ENCODE assay signal across 25 cellular contexts in the genomic region with DNA sequence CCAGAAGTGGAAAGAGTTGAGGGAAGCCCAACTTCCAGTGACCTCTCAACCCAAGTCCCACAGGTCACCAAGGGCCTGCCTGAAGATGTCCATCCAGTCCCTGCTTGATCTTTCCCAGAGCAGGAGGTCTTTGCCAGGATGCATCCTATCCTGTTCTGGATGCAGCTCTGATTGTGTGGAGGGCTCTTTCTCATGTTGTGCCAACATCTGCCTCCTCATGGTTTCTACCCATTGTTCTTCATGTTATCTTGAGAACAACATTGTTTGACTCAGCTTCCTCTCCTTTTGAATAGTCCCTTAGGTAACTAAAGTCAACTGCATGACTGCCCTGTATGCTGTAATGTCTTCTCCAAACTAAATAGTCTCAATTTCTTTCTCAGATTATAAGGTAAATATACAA.
DNase-seq lines count a peak whose midpoint lies in the region; TF ChIP-seq lines count a peak whose summit lies in the region.
"Had no signal": no experiment of that assay in that cellular context is flagged by ENCODE, and none has a peak within 500 bp of the region (broad histone marks: within the 10 kb centered on the region; RNA-seq: fewer than 3 reads in every experiment).

No MANE protein-coding gene starts in this region.

- H3K27me3 Mint-ChIP-seq in osteocyte (ENCODE audit: unreplicated experiment) (no peaks in the 10 kb centered on the region), Calu3 (ENCODE audit: unreplicated experiment) (no peaks in the 10 kb centered on the region)

- H3K9me3 Mint-ChIP-seq in osteocyte (ENCODE audit: unreplicated experiment), result no peaks in the 10 kb centered on the region
- no peaks in the 10 kb centered on the region for H3K9me3 Mint-ChIP-seq in Calu3 (ENCODE audit: low read depth, unreplicated experiment)
- H3K9me3 Mint-ChIP-seq: activated B cell treated with CpG ODN at 0.5 μM for 24 hours; activated naive CD4-positive, alpha-beta T cell treated with anti-CD3 and anti-CD28 coated beads, Interleukin-2, amount 50 U/mL, for 24 hours; central memory CD8-positive, alpha-beta T cell; nephron had no signal

- intact Hi-C loops in left ventricle myocardium inferior (cut with micrococcal nuclease), result loop anchor here (10.0 kb wide), 1 partner anchor 222 kb away; no protein-coding TSS in a partner anchor
- intact Hi-C loops in cardiac septum (cut with DNase I), result loop anchor here (5.0 to 10.0 kb wide), 3 partner anchors 90 to 322 kb away; no protein-coding TSS in a partner anchor
- intact Hi-C loops in Calu3 (cut with micrococcal nuclease; ENCODE audit: unreplicated experiment), result no loop called here

- H3K36me3 Mint-ChIP-seq in osteocyte (ENCODE audit: unreplicated experiment) (no peaks in the 10 kb centered on the region), Calu3 (ENCODE audit: insufficient read depth, unreplicated experiment) (no peaks in the 10 kb centered on the region)
- H3K36me3 Mint-ChIP-seq: activated naive CD4-positive, alpha-beta T cell treated with anti-CD3 and anti-CD28 coated beads, Interleukin-2, amount 50 U/mL, for 24 hours had no signal

- H3K27ac ChIP-seq in left ventricle myocardium inferior (replicated peaks), result peak overlapping the region; percentile 85
- H3K27ac ChIP-seq: A549, pancreas had no signal

- no peaks in the 10 kb centered on the region for H3K36me3 ChIP-seq in left ventricle myocardium inferior
- H3K36me3 ChIP-seq: MG63, pancreas had no signal

- H3K4me1 Mint-ChIP-seq in osteocyte (ENCODE audit: unreplicated experiment), result peaks cover 23% of the 10 kb centered on the region
- peaks cover 15% of the 10 kb centered on the region for H3K4me1 Mint-ChIP-seq in Calu3 (ENCODE audit: low read depth, unreplicated experiment)
- H3K4me1 Mint-ChIP-seq: activated B cell treated with CpG ODN at 0.5 μM for 24 hours; activated naive CD4-positive, alpha-beta T cell treated with anti-CD3 and anti-CD28 coated beads, Interleukin-2, amount 50 U/mL, for 24 hours; central memory CD8-positive, alpha-beta T cell had no signal

- H3K27ac Mint-ChIP-seq in osteocyte (ENCODE audit: unreplicated experiment), result peak overlapping the region; percentile 91
- no peak overlapping the region for H3K27ac Mint-ChIP-seq in Calu3 (ENCODE audit: unreplicated experiment)
- H3K27ac Mint-ChIP-seq: activated B cell treated with CpG ODN at 0.5 μM for 24 hours; activated naive CD4-positive, alpha-beta T cell treated with anti-CD3 and anti-CD28 coated beads, Interleukin-2, amount 50 U/mL, for 24 hours had no signal

- no peak overlapping the region for H3K4me3 ChIP-seq in left ventricle myocardium inferior
- no peak overlapping the region for H3K4me3 ChIP-seq in fibroblast of the aortic adventitia (ENCODE audit: low read depth, low read length)
- H3K4me3 ChIP-seq: A549, MG63, pancreas had no signal

- TF ChIP-seq CTCF in left ventricle myocardium inferior (IDR thresholded peaks at IDR 0.05; ENCODE audit: borderline replicate concordance) (no peak), fibroblast of the aortic adventitia (IDR thresholded peaks at IDR 0.05; ENCODE audit: insufficient read depth, low read length) (no peak), osteocyte (IDR thresholded peaks at IDR 0.05) (no peak), Calu3 (IDR thresholded peaks at IDR 0.05; ENCODE audit: unreplicated experiment) (no peak)

- no TSS peak for BruUV-seq in Calu3 (replicated peaks; lab: Mats Ljungman, UMichigan)

- H3K4me3 Mint-ChIP-seq in osteocyte (ENCODE audit: unreplicated experiment) (no peak overlapping the region), Calu3 (ENCODE audit: low read depth, unreplicated experiment) (no peak overlapping the region)
- H3K4me3 Mint-ChIP-seq: activated B cell treated with CpG ODN at 0.5 μM for 24 hours; activated naive CD4-positive, alpha-beta T cell treated with anti-CD3 and anti-CD28 coated beads, Interleukin-2, amount 50 U/mL, for 24 hours; central memory CD8-positive, alpha-beta T cell; nephron had no signal

- DNase-seq in left ventricle myocardium inferior (no peak), cardiac septum (ENCODE audit: low spot score) (no peak), fibroblast of the aortic adventitia (ENCODE audit: low read depth) (peak; percentile 69), osteocyte (ENCODE audit: extremely low spot score, unreplicated experiment) (no peak), NAMALWA (ENCODE audit: low spot score) (no peak), AG08395 (ENCODE audit: low spot score) (no peak), putamen (ENCODE audit: low spot score) (no peak), Calu3 (no peak)
- DNase-seq: activated B cell treated with CpG ODN at 0.5 μM for 24 hours; anterior cingulate cortex; DMS53; GDM1; midbrain; NCI-H1436; NCI-H446; OCI-M1; pancreas; SHP77 treated with DMSO at 0.1 percent for 48 hours; stimulated activated CD8-positive, alpha-beta memory T cell treated with anti-CD3 and anti-CD28 coated beads, Interleukin-4, amount 100 ng/mL, for 48 hours; T-helper 9 cell had no signal

- peaks cover 46% of the 10 kb centered on the region for H3K4me1 ChIP-seq in left ventricle myocardium inferior
- H3K4me1 ChIP-seq: pancreas had no signal

- CTCF ChIA-PET in Calu3 (lab: Charles Lee), result interaction anchor here (0.8 to 1.3 kb wide), 2 partner anchors 11 to 26 kb away, joined by 4 to 5 read pairs; no protein-coding TSS in a partner anchor

- no peaks in the 10 kb centered on the region for H3K9me3 ChIP-seq in left ventricle myocardium inferior (replicated peaks)
- H3K9me3 ChIP-seq: A549, MG63, pancreas had no signal

- H3K27me3 ChIP-seq in left ventricle myocardium inferior (ENCODE audit: low read depth), result no peaks in the 10 kb centered on the region
- H3K27me3 ChIP-seq: MG63, pancreas had no signal
